In genomic region chr11:121929581-121929980, GRCh38 we compare ENCODE assay signal across 8 cellular contexts.
A peak's percentile ranks its signal among the peaks of the same experiment; 100 is the strongest.
DNase-seq lines count a peak whose midpoint lies in the region; ATAC-seq and TF ChIP-seq lines count a peak whose summit lies in the region.

No MANE protein-coding gene starts in this region.

- ATAC-seq in GM18511 (IDR thresholded peaks at IDR 0.05; ENCODE audit: unreplicated experiment) = peak; percentile 40
- ATAC-seq in CD4-positive, alpha-beta T cell (ENCODE audit: poor library complexity) = no peak

- no peak overlapping the region for H3K4me3 Mint-ChIP-seq in CD4-positive, alpha-beta T cell

- DNase-seq in SJCRH30 (peak; percentile 95 to 97), left ventricle myocardium inferior (peak; percentile 28), putamen (ENCODE audit: low spot score) (peak; percentile 81), RPMI8226 (no peak), cortex of kidney (lab: John Stamatoyannopoulos, UW) (no peak)
- no peak for DNase-seq in stimulated activated CD4-positive, alpha-beta T cell treated with anti-CD3 and anti-CD28 coated beads, Interleukin-1b, Interleukin-23, amount 100 ng/mL, for 48 hours
- no peak for DNase-seq in CD4-positive, alpha-beta T cell

- H3K27ac Mint-ChIP-seq in CD4-positive, alpha-beta T cell = no peak overlapping the region

- H3K27me3 ChIP-seq in SJCRH30 = no peaks in the 10 kb centered on the region
- no peaks in the 10 kb centered on the region for H3K27me3 ChIP-seq in left ventricle myocardium inferior (ENCODE audit: low read depth)
- peaks cover 22% of the 10 kb centered on the region for H3K27me3 ChIP-seq in CD4-positive, alpha-beta T cell (ENCODE audit: control insufficient read depth, insufficient read depth, low read length)

- H3K27ac ChIP-seq in SJCRH30 (peak overlapping the region; percentile 99), left ventricle myocardium inferior (replicated peaks) (peak overlapping the region; percentile 50)
- no peak overlapping the region for H3K27ac ChIP-seq in CD4-positive, alpha-beta T cell (ENCODE audit: low read depth, low read length)

- POLR2A ChIA-PET in CD4-positive, alpha-beta T cell (lab: Charles Lee) = no interaction called here

- no peaks in the 10 kb centered on the region for H3K36me3 Mint-ChIP-seq in CD4-positive, alpha-beta T cell (ENCODE audit: low read depth)

- no peaks in the 10 kb centered on the region for H3K4me1 Mint-ChIP-seq in CD4-positive, alpha-beta T cell (ENCODE audit: low read depth)

- peaks cover 32% of the 10 kb centered on the region for H3K4me1 ChIP-seq in SJCRH30
- H3K4me1 ChIP-seq in left ventricle myocardium inferior = peaks cover 19% of the 10 kb centered on the region

- H3K27me3 Mint-ChIP-seq in CD4-positive, alpha-beta T cell = peaks cover 42% of the 10 kb centered on the region

- H3K9me3 Mint-ChIP-seq in CD4-positive, alpha-beta T cell = no peaks in the 10 kb centered on the region

- TF ChIP-seq CTCF in left ventricle myocardium inferior (IDR thresholded peaks at IDR 0.05; ENCODE audit: borderline replicate concordance) = no peak
- TF ChIP-seq CTCF in CD4-positive, alpha-beta T cell (IDR thresholded peaks at IDR 0.05) = no peak

- CTCF ChIA-PET in CD4-positive, alpha-beta T cell (lab: Charles Lee) = no interaction called here

- H3K4me3 ChIP-seq in SJCRH30 (peak overlapping the region; percentile 61), left ventricle myocardium inferior (peak overlapping the region; percentile 60)

- no peaks in the 10 kb centered on the region; the same call in 1 of the 2 replicates for H3K36me3 ChIP-seq in SJCRH30
- H3K36me3 ChIP-seq in left ventricle myocardium inferior = no peaks in the 10 kb centered on the region

- intact Hi-C loops in left ventricle myocardium inferior (cut with micrococcal nuclease) = no loop called here
- intact Hi-C loops in CD4-positive, alpha-beta T cell (cut with DNase I, micrococcal nuclease) = no loop called here

- H3K9me3 ChIP-seq in SJCRH30 (replicated peaks) (no peaks in the 10 kb centered on the region), left ventricle myocardium inferior (replicated peaks) (no peaks in the 10 kb centered on the region)
- no peaks in the 10 kb centered on the region for H3K9me3 ChIP-seq in CD4-positive, alpha-beta T cell (ENCODE audit: control insufficient read depth, low read length)

Comparison
In these comparisons a context has a peak if more than half of its experiments do, and no peak if none do; other contexts are left out.
1. DNase-seq: peak in SJCRH30 (2 of 2), left ventricle myocardium inferior (single experiment) and putamen (single experiment); none in stimulated activated CD4-positive, alpha-beta T cell treated with anti-CD3 and anti-CD28 coated beads, Interleukin-1b, Interleukin-23, amount 100 ng/mL, for 48 hours (single experiment), RPMI8226 (single experiment), cortex of kidney (single experiment) and CD4-positive, alpha-beta T cell (0 of 10).